In genomic region chr1:53273526-53273925, GRCh38 we compare ENCODE assay signal across 20 cellular contexts. TPM values are rescaled to one million over a fixed set of nuclear protein-coding genes. Genes with fewer than 3 reads are reported as not detected.
DNase-seq lines count a peak whose midpoint lies in the region; ATAC-seq and TF ChIP-seq lines count a peak whose summit lies in the region.
"Had no signal": no experiment of that assay in that cellular context is flagged by ENCODE, and none has a peak within 500 bp of the region (broad histone marks: within the 10 kb centered on the region; RNA-seq: fewer than 3 reads in every experiment).

No MANE protein-coding gene starts in this region.

- POLR2A ChIA-PET in PC-9 (lab: Charles Lee; ENCODE audit: unreplicated experiment) = no interaction called here
- POLR2A ChIA-PET in activated CD4-positive, alpha-beta memory T cell treated with anti-CD3 and anti-CD28 coated beads, Interleukin-2, amount 10 ng/mL, durations not matched to agents 7 days and 5 days (lab: Charles Lee) = no interaction called here

- H3K36me3 Mint-ChIP-seq in CD14-positive monocyte (peaks cover 54 to 86% of the 10 kb centered on the region in 2 donors), neural progenitor cell (peaks cover 24% of the 10 kb centered on the region)
- peaks cover 50% of the 10 kb centered on the region for H3K36me3 Mint-ChIP-seq in activated CD4-positive, alpha-beta memory T cell treated with anti-CD3 and anti-CD28 coated beads, Interleukin-2, amount 10 ng/mL, durations not matched to agents 7 days and 5 days (ENCODE audit: low read depth)

- CTCF ChIA-PET in PC-9 (lab: Charles Lee) = no interaction called here
- CTCF ChIA-PET in activated CD4-positive, alpha-beta memory T cell treated with anti-CD3 and anti-CD28 coated beads, Interleukin-2, amount 10 ng/mL, durations not matched to agents 7 days and 5 days (lab: Charles Lee) = no interaction called here

- H3K27me3 Mint-ChIP-seq in CD14-positive monocyte (ENCODE audit: low read depth in 3 of 3) (no peaks in the 10 kb centered on the region), neural progenitor cell (ENCODE audit: insufficient read depth, low read depth) (peaks cover 8% of the 10 kb centered on the region)
- no peaks in the 10 kb centered on the region for H3K27me3 Mint-ChIP-seq in activated CD4-positive, alpha-beta memory T cell treated with anti-CD3 and anti-CD28 coated beads, Interleukin-2, amount 10 ng/mL, durations not matched to agents 7 days and 5 days

- no TSS peak for BruUV-seq in PC-9 (replicated peaks; lab: Mats Ljungman, UMichigan)

- H3K4me3 Mint-ChIP-seq in CD14-positive monocyte (no peak overlapping the region), neural progenitor cell (no peak overlapping the region)
- H3K4me3 Mint-ChIP-seq in activated CD4-positive, alpha-beta memory T cell treated with anti-CD3 and anti-CD28 coated beads, Interleukin-2, amount 10 ng/mL, durations not matched to agents 7 days and 5 days = no peak overlapping the region

- H3K4me1 ChIP-seq in PC-9 (replicated peaks; ENCODE audit: insufficient read depth) (peaks cover 14% of the 10 kb centered on the region; the same call in 1 of the 2 replicates), neural progenitor cell (no peaks in the 10 kb centered on the region), psoas muscle (no peaks in the 10 kb centered on the region)

- intact Hi-C loops in CD14-positive monocyte (cut with micrococcal nuclease) = no loop called here
- intact Hi-C loops in PC-9 (cut with micrococcal nuclease; ENCODE audit: unreplicated experiment) = loop anchor here (10.0 kb wide), 1 partner anchor 201 kb away; no protein-coding TSS in a partner anchor
- intact Hi-C loops in psoas muscle (cut with DNase I) = no loop called here

- H3F3A ChIP-seq in PC-9 (ENCODE audit: insufficient read depth, low read depth) = peaks cover 2% of the 10 kb centered on the region; the same call in 1 of the 2 replicates
- H3F3A ChIP-seq in neural progenitor cell (ENCODE audit: low read depth) = no peaks in the 10 kb centered on the region

- peak overlapping the region in 5 of 7 donors; percentile 24 to 82 (median 64) for H3K27ac Mint-ChIP-seq in CD14-positive monocyte
- H3K27ac Mint-ChIP-seq in neural progenitor cell = peak overlapping the region; percentile 60
- H3K27ac Mint-ChIP-seq in activated CD4-positive, alpha-beta memory T cell treated with anti-CD3 and anti-CD28 coated beads, Interleukin-2, amount 10 ng/mL, durations not matched to agents 7 days and 5 days = no peak overlapping the region

- no peaks in the 10 kb centered on the region for H3K9me2 ChIP-seq in PC-9 (ENCODE audit: insufficient read depth)

- DNase-seq in CD14-positive monocyte (ENCODE audit: low spot score) = no peak
- DNase-seq in PC-9 = peak in 1 of 2 experiments; percentile 61
- peak; percentile 20 for DNase-seq in epithelial cell of prostate (ENCODE audit: low read depth, low spot score)
- no peak for DNase-seq in neural progenitor cell (ENCODE audit: low spot score)
- DNase-seq in activated naive CD4-positive, alpha-beta T cell treated with Interleukin-2 at 50 U/mL for 16 hours = no peak
- no peak for DNase-seq in psoas muscle
- no peak for DNase-seq in activated CD4-positive, alpha-beta memory T cell treated with anti-CD3 and anti-CD28 coated beads, Interleukin-2, amount 10 ng/mL, durations not matched to agents 7 days and 5 days
- DNase-seq in ACHN = no peak
- DNase-seq: DND-41, GDM1, GM23248, MG63, NCI-H1092 treated with DMSO at 0.1 percent for 48 hours, NCI-H2081 treated with DMSO at 0.1 percent for 48 hours, NCI-H510A, NCI-H82, SHP77 treated with DMSO at 0.1 percent for 48 hours had no signal

- H3K27me3 ChIP-seq in PC-9 (ENCODE audit: insufficient read depth, low read depth) (no peaks in the 10 kb centered on the region), neural progenitor cell (no peaks in the 10 kb centered on the region), psoas muscle (ENCODE audit: insufficient read depth in 3 of 3, low read length in 2 of 3) (no peaks in the 10 kb centered on the region)
- H3K27me3 ChIP-seq: BLaER1 treated with 17β-estradiol and CSF1 and Interleukin-3, amounts not matched to agents 10 nM and 100 nM; MG63 had no signal

- TF ChIP-seq CTCF in CD14-positive monocyte (IDR thresholded peaks at IDR 0.05) (no peak), PC-9 (conservative IDR thresholded peaks at IDR 0.05) (no peak), neural progenitor cell (IDR thresholded peaks at IDR 0.05) (no peak), psoas muscle (IDR thresholded peaks at IDR 0.05) (no peak)

- in situ Hi-C loops in ACHN (cut with HindIII; ENCODE audit: low pct_ligation_motif_present, low pct_unique_long_range_greater_than_20kb, low sequenced_read_pairs) = no loop called here

- no peaks in the 10 kb centered on the region for H3K79me2 ChIP-seq in PC-9 (ENCODE audit: low read depth)
- no peaks in the 10 kb centered on the region for H3K79me2 ChIP-seq in neural progenitor cell (ENCODE audit: low read depth)

- 65 to 83% (median 82%) methylated on average over 2 of the region's 2 CpGs for WGBS in psoas muscle, 3 donors

- H3K9ac ChIP-seq in neural progenitor cell = no peak overlapping the region
- H3K9ac ChIP-seq: GM23248, KMS-11 had no signal

- H3K36me3 ChIP-seq in PC-9 (ENCODE audit: low read depth) (no peaks in the 10 kb centered on the region; the same call in 1 of the 2 replicates), neural progenitor cell (no peaks in the 10 kb centered on the region), psoas muscle (ENCODE audit: insufficient read depth in 1 of 2, low read depth in 1 of 2) (no peaks in the 10 kb centered on the region)

- no peaks in the 10 kb centered on the region for H3K9me3 ChIP-seq in PC-9 (ENCODE audit: insufficient read depth, low read depth)
- H3K9me3 ChIP-seq in neural progenitor cell (ENCODE audit: low read depth) = no peaks in the 10 kb centered on the region
- no peaks in the 10 kb centered on the region for H3K9me3 ChIP-seq in psoas muscle
- H3K9me3 ChIP-seq: BLaER1 treated with 17β-estradiol and CSF1 and Interleukin-3, amounts not matched to agents 10 nM and 100 nM; MG63 had no signal

- no peaks in the 10 kb centered on the region for H3K9me3 Mint-ChIP-seq in CD14-positive monocyte
- no peaks in the 10 kb centered on the region for H3K9me3 Mint-ChIP-seq in neural progenitor cell
- no peaks in the 10 kb centered on the region for H3K9me3 Mint-ChIP-seq in activated CD4-positive, alpha-beta memory T cell treated with anti-CD3 and anti-CD28 coated beads, Interleukin-2, amount 10 ng/mL, durations not matched to agents 7 days and 5 days

- ATAC-seq in psoas muscle = no peak
- ATAC-seq: GM12878 had no signal

- no peak overlapping the region for H2AFZ ChIP-seq in PC-9
- no peak overlapping the region for H2AFZ ChIP-seq in neural progenitor cell (replicated peaks)
- H2AFZ ChIP-seq: GM23248 had no signal

- H4K20me1 ChIP-seq in PC-9 (ENCODE audit: insufficient read depth) (peaks cover 10% of the 10 kb centered on the region; the same call in 1 of the 2 replicates), neural progenitor cell (ENCODE audit: low read depth) (no peaks in the 10 kb centered on the region)

- H3K4me1 Mint-ChIP-seq in CD14-positive monocyte (peaks cover 7% of the 10 kb centered on the region), neural progenitor cell (peaks cover 4% of the 10 kb centered on the region)
- H3K4me1 Mint-ChIP-seq in activated CD4-positive, alpha-beta memory T cell treated with anti-CD3 and anti-CD28 coated beads, Interleukin-2, amount 10 ng/mL, durations not matched to agents 7 days and 5 days = no peaks in the 10 kb centered on the region

- peak overlapping the region; percentile 22; the same call in 1 of the 2 replicates for H3K27ac ChIP-seq in PC-9
- no peak overlapping the region for H3K27ac ChIP-seq in epithelial cell of prostate
- no peak overlapping the region for H3K27ac ChIP-seq in neural progenitor cell
- no peak overlapping the region for H3K27ac ChIP-seq in psoas muscle
- H3K27ac ChIP-seq: GM23248, KMS-11 had no signal

- H3K4me3 ChIP-seq in PC-9 = no peak overlapping the region
- no peak overlapping the region for H3K4me3 ChIP-seq in neural progenitor cell
- H3K4me3 ChIP-seq in psoas muscle = no peak overlapping the region
- H3K4me3 ChIP-seq: BLaER1 treated with 17β-estradiol and CSF1 and Interleukin-3, amounts not matched to agents 10 nM and 100 nM; GM12878; GM23248; MG63 had no signal

- H3K4me2 ChIP-seq in PC-9 (no peak overlapping the region), neural progenitor cell (no peak overlapping the region)
- H3K4me2 ChIP-seq: KMS-11 had no signal

RNA-seq across cellular contexts. Expression of gene MAGOH, which starts 35.2 kb away (rescaled TPM):
- 10 to 100 TPM; 69.2 to 70.8 TPM for polyA plus RNA-seq in CD14-positive monocyte
- total RNA-seq in PC-9 (2021) = 48.0 and 75.7 TPM in 2 replicates
- total RNA-seq in neural progenitor cell (ENCODE audit: low replicate concordance) = 61.4 and 109 TPM in 2 replicates
- 10 to 100 TPM; 15.9 to 33.6 (median 26.4) TPM for total RNA-seq in psoas muscle
- polyA plus RNA-seq in psoas muscle = 100 to 1,000 TPM in 1 of 3 donors, 10 to 100 TPM in 2; 47.2 to 103 (median 59.2) TPM
- total RNA-seq in activated CD4-positive, alpha-beta memory T cell treated with anti-CD3 and anti-CD28 coated beads, Interleukin-2, amount 10 ng/mL, durations not matched to agents 7 days and 5 days = 10 to 100 TPM; 65.3 to 65.9 TPM

RNA-seq across cellular contexts. Expression of gene CZIB, which starts 53.1 kb away (rescaled TPM):
- polyA plus RNA-seq in CD14-positive monocyte (10 to 100 TPM; 58.2 to 62.2 TPM), psoas muscle (10 to 100 TPM; 47.8 to 70.9 (median 49.3) TPM)
- total RNA-seq in PC-9 (2021) (50.3 and 51.1 TPM in 2 replicates), neural progenitor cell (ENCODE audit: low replicate concordance) (74.0 and 115 TPM in 2 replicates), psoas muscle (10 to 100 TPM; 50.0 to 57.3 (median 54.2) TPM)
- total RNA-seq in activated CD4-positive, alpha-beta memory T cell treated with anti-CD3 and anti-CD28 coated beads, Interleukin-2, amount 10 ng/mL, durations not matched to agents 7 days and 5 days = 10 to 100 TPM; 38.2 to 41.3 TPM

RNA-seq across cellular contexts. Expression of gene LRP8, which starts 54.3 kb away (rescaled TPM):
- polyA plus RNA-seq in CD14-positive monocyte (under 1 TPM; 0.76 to 0.95 TPM), psoas muscle (1 to 10 TPM in 1 of 3 donors, under 1 TPM in 2; 0.17 to 1.2 (median 0.94) TPM)
- total RNA-seq in PC-9 (2021) (62.1 and 85.3 TPM in 2 replicates), neural progenitor cell (ENCODE audit: low replicate concordance) (15.6 and 25.7 TPM in 2 replicates), psoas muscle (1 to 10 TPM in 2 of 4 donors, under 1 TPM in 2; 0.79 to 2.4 (median 1.1) TPM)
- total RNA-seq in activated CD4-positive, alpha-beta memory T cell treated with anti-CD3 and anti-CD28 coated beads, Interleukin-2, amount 10 ng/mL, durations not matched to agents 7 days and 5 days = 10 to 100 TPM; 51.5 to 52.7 TPM
